ENCODE assay signal across 19 cellular contexts in the genomic region with DNA sequence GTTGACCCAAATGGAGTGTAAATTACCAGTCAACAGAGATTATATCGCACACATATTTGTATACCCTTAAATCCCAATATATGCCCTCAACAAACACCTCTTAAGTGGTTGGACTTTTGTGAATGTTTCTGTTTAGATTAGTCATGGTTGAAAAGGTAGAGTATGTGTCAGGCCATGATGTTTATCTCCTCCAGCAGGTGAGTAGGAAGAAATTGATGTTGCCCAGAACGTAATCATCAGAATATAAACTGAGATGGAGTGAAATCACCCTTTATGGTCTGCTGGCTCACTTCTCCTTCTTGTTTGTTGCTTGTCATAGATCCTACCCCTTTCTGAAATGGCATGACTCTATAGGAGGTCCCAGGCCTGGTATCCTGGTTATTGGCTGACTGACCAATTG.
DNase-seq lines count a peak whose midpoint lies in the region; ATAC-seq, FAIRE-seq and TF ChIP-seq lines count a peak whose summit lies in the region.
"Had no signal": no experiment of that assay in that cellular context is flagged by ENCODE, and none has a peak within 500 bp of the region (broad histone marks: within the 10 kb centered on the region; RNA-seq: fewer than 3 reads in every experiment).

No MANE protein-coding gene starts in this region.

- intact Hi-C loops in CD4-positive, alpha-beta T cell (cut with DNase I, micrococcal nuclease) = loop anchor here (5.0 kb wide), 3 partner anchors 677 to 802 kb away; no protein-coding TSS in a partner anchor

- H3K9me3 Mint-ChIP-seq in astrocyte (ENCODE audit: unreplicated experiment) = no peaks in the 10 kb centered on the region
- H3K9me3 Mint-ChIP-seq in CD4-positive, alpha-beta T cell = no peaks in the 10 kb centered on the region
- H3K9me3 Mint-ChIP-seq: CD4-positive, alpha-beta memory T cell; HFFc6 had no signal

- no peaks in the 10 kb centered on the region for H3K36me3 Mint-ChIP-seq in astrocyte (ENCODE audit: low read depth, unreplicated experiment)
- no peaks in the 10 kb centered on the region for H3K36me3 Mint-ChIP-seq in CD4-positive, alpha-beta T cell (ENCODE audit: low read depth)
- H3K36me3 Mint-ChIP-seq: CD4-positive, alpha-beta memory T cell had no signal

- H3K4me2 ChIP-seq in astrocyte (ENCODE audit: low read length) = no peak overlapping the region

- no peaks in the 10 kb centered on the region for H4K20me1 ChIP-seq in astrocyte (ENCODE audit: insufficient read depth, low read length)

- no peaks in the 10 kb centered on the region for H3K27me3 ChIP-seq in astrocyte (ENCODE audit: insufficient read depth, low read length)
- peaks cover 2% of the 10 kb centered on the region for H3K27me3 ChIP-seq in foreskin keratinocyte
- no peaks in the 10 kb centered on the region for H3K27me3 ChIP-seq in CD4-positive, alpha-beta T cell (ENCODE audit: control insufficient read depth, insufficient read depth, low read length)

- no peak overlapping the region for H3K4me3 Mint-ChIP-seq in astrocyte (ENCODE audit: unreplicated experiment)
- H3K4me3 Mint-ChIP-seq in CD4-positive, alpha-beta T cell = no peak overlapping the region
- H3K4me3 Mint-ChIP-seq: B cell; CD4-positive, alpha-beta memory T cell; HFFc6 had no signal

- CTCF ChIA-PET in CD4-positive, alpha-beta T cell (lab: Charles Lee) = interaction anchor here (3.6 kb wide), 1 partner anchor 675 kb away, joined by 23 read pairs; no protein-coding TSS in a partner anchor

- POLR2A ChIA-PET in CD4-positive, alpha-beta T cell (lab: Charles Lee) = no interaction called here

- H3K27me3 Mint-ChIP-seq in astrocyte (ENCODE audit: low read depth, unreplicated experiment) = peaks cover 2% of the 10 kb centered on the region
- no peaks in the 10 kb centered on the region for H3K27me3 Mint-ChIP-seq in CD4-positive, alpha-beta T cell
- H3K27me3 Mint-ChIP-seq: CD4-positive, alpha-beta memory T cell had no signal

- H3K36me3 ChIP-seq in astrocyte (ENCODE audit: insufficient read depth, low read length) = no peaks in the 10 kb centered on the region

- H3K4me1 ChIP-seq in astrocyte (ENCODE audit: insufficient read depth, low read length) = no peaks in the 10 kb centered on the region
- H3K4me1 ChIP-seq in foreskin keratinocyte = no peaks in the 10 kb centered on the region

- H3K79me2 ChIP-seq in astrocyte (ENCODE audit: insufficient read depth, low read length) = no peaks in the 10 kb centered on the region

- TF ChIP-seq POLR2A in H54 (IDR thresholded peaks at IDR 0.05; ENCODE audit: low read depth, low read length) = no peak

- no peak for TF ChIP-seq CTCF in astrocyte (IDR thresholded peaks at IDR 0.05; ENCODE audit: insufficient read depth, low read depth, low read length)
- no peak for TF ChIP-seq CTCF in foreskin keratinocyte (conservative IDR thresholded peaks at IDR 0.05)
- no peak for TF ChIP-seq CTCF in CD4-positive, alpha-beta T cell (IDR thresholded peaks at IDR 0.05)

- DNase-seq in DMS53 (lab: John Stamatoyannopoulos, UW) (peak; percentile 91), M059J (ENCODE audit: low read depth) (peak; percentile 59), astrocyte (ENCODE audit: low read depth) (no peak), foreskin keratinocyte (no peak), H54 (ENCODE audit: insufficient read length, low spot score) (no peak)
- no peak for DNase-seq in activated CD4-positive, CD25-positive, alpha-beta regulatory T cell (lab: John Stamatoyannopoulos, UW)
- no peak for DNase-seq in CD4-positive, alpha-beta T cell
- DNase-seq: C1 segment of cervical spinal cord; CD4-positive, alpha-beta memory T cell; DND-41; GDM1; HCEC 1CT; HFFc6 had no signal

- no peaks in the 10 kb centered on the region for H3K4me1 Mint-ChIP-seq in astrocyte (ENCODE audit: low read depth, unreplicated experiment)
- peaks cover 8% of the 10 kb centered on the region for H3K4me1 Mint-ChIP-seq in CD4-positive, alpha-beta T cell (ENCODE audit: low read depth)

- no peak overlapping the region for H2AFZ ChIP-seq in astrocyte (ENCODE audit: low read depth, low read length)

- FAIRE-seq in astrocyte (lab: Jason Lieb, UNC) (peak; percentile 13), H54 (lab: Jason Lieb, UNC) (no peak)
- FAIRE-seq: A204.1, GM19239, H1, HepG2, HTR-8/SVneo had no signal

- no peak overlapping the region for H3K9ac ChIP-seq in astrocyte (ENCODE audit: low read length)

- H3K4me3 ChIP-seq in astrocyte (ENCODE audit: insufficient read depth, low read depth, low read length) = no peak overlapping the region

- no peak overlapping the region for H3K27ac ChIP-seq in astrocyte (ENCODE audit: low read depth, low read length)
- H3K27ac ChIP-seq in foreskin keratinocyte = no peak overlapping the region
- no peak overlapping the region for H3K27ac ChIP-seq in CD4-positive, alpha-beta T cell (ENCODE audit: low read depth, low read length)

- ATAC-seq in foreskin keratinocyte = peak; percentile 39
- no peak for ATAC-seq in CD4-positive, alpha-beta T cell (ENCODE audit: poor library complexity)
- ATAC-seq: HepG2 had no signal

- no peak overlapping the region for H3K27ac Mint-ChIP-seq in astrocyte (ENCODE audit: unreplicated experiment)
- no peak overlapping the region for H3K27ac Mint-ChIP-seq in CD4-positive, alpha-beta T cell
- H3K27ac Mint-ChIP-seq: B cell; CD4-positive, alpha-beta memory T cell; HFFc6 had no signal

- H3K9me3 ChIP-seq in astrocyte (ENCODE audit: insufficient read depth, low read depth, low read length) = no peaks in the 10 kb centered on the region
- H3K9me3 ChIP-seq in CD4-positive, alpha-beta T cell (ENCODE audit: control insufficient read depth, low read length) = no peaks in the 10 kb centered on the region

Comparison
In these comparisons a context has a peak if more than half of its experiments do, and no peak if none do; other contexts are left out.
1. DNase-seq: peak in DMS53 (single experiment) and M059J (single experiment); none in astrocyte (single experiment), foreskin keratinocyte (0 of 2), H54 (single experiment), activated CD4-positive, CD25-positive, alpha-beta regulatory T cell (0 of 4) and CD4-positive, alpha-beta T cell (0 of 10).